Comparison of ENCODE assay signal across 20 cellular contexts in genomic region chr1:218634212-218634611, GRCh38.
A peak's percentile ranks its signal among the peaks of the same experiment; 100 is the strongest.
DNase-seq lines count a peak whose midpoint lies in the region; ATAC-seq, FAIRE-seq and TF ChIP-seq lines count a peak whose summit lies in the region.
"Had no signal": no experiment of that assay in that cellular context is flagged by ENCODE, and none has a peak within 500 bp of the region (broad histone marks: within the 10 kb centered on the region; RNA-seq: fewer than 3 reads in every experiment).

No MANE protein-coding gene starts in this region.

- peaks cover 8% of the 10 kb centered on the region for H3K4me1 Mint-ChIP-seq in Calu3 (ENCODE audit: low read depth, unreplicated experiment)
- H3K4me1 Mint-ChIP-seq: CD14-positive monocyte; CD4-positive, alpha-beta memory T cell had no signal

- H3K4me2 ChIP-seq in hepatocyte = no peak overlapping the region
- H3K4me2 ChIP-seq in trophoblast cell (ENCODE audit: low read length) = no peak overlapping the region
- H3K4me2 ChIP-seq: BLaER1 had no signal

- H2BK5ac ChIP-seq in trophoblast cell (ENCODE audit: low read depth, low read length, poor library complexity) = peak overlapping the region; percentile 4

- H3K4me3 ChIP-seq in bronchial epithelial cell (ENCODE audit: low read depth, low read length) (no peak overlapping the region), hepatocyte (no peak overlapping the region), trophoblast cell (ENCODE audit: low read depth, low read length) (no peak overlapping the region)
- H3K4me3 ChIP-seq: BLaER1, GM12878, GM23248, HAP-1 had no signal

- no peaks in the 10 kb centered on the region for H3K79me1 ChIP-seq in trophoblast cell (ENCODE audit: low read length)

- no peak overlapping the region for H3K14ac ChIP-seq in trophoblast cell (ENCODE audit: low read length)

- ATAC-seq in GM19452 (IDR thresholded peaks at IDR 0.05; ENCODE audit: unreplicated experiment) = no peak
- ATAC-seq: GM12878 had no signal

- 67% methylated on average over 4 of the region's 4 CpGs for WGBS in hepatocyte (ENCODE audit: low lambda C conversion rate, missing lambda C conversion rate)
- WGBS in trophoblast cell (ENCODE audit: extremely low coverage, insufficient coverage, insufficient read length) = no CpG with 5 or more reads among the region's 4 CpGs

- H3K4me1 ChIP-seq in hepatocyte (ENCODE audit: insufficient read depth) (no peaks in the 10 kb centered on the region), trophoblast cell (ENCODE audit: control insufficient read depth in 1 of 2, insufficient read depth in 2 of 2, low read length in 2 of 2) (peaks cover 4 to 7% of the 10 kb centered on the region in 2 experiments)
- H3K4me1 ChIP-seq: BLaER1, HAP-1 had no signal

- H3K9me3 Mint-ChIP-seq in Calu3 (ENCODE audit: low read depth, unreplicated experiment) = peaks cover 12% of the 10 kb centered on the region

- peak overlapping the region; percentile 25 for H2BK12ac ChIP-seq in trophoblast cell (ENCODE audit: low read length)

- H3K79me2 ChIP-seq in hepatocyte (no peaks in the 10 kb centered on the region), trophoblast cell (ENCODE audit: control insufficient read depth, insufficient read depth, low read length, poor library complexity) (no peaks in the 10 kb centered on the region)

- DNase-seq in bronchial epithelial cell (ENCODE audit: low read depth) (peak; percentile 66), epithelial cell of prostate (ENCODE audit: low read depth, low spot score) (no peak), hepatocyte (ENCODE audit: low spot score) (no peak), trophoblast cell (no peak), Calu3 (no peak), COLO668 (lab: John Stamatoyannopoulos, UW; ENCODE audit: unreplicated experiment) (no peak)
- DNase-seq in activated effector memory CD4-positive, alpha-beta T cell treated with anti-CD3 and anti-CD28 coated beads, Interleukin-2, amount 50 U/mL, for 16 hours = no peak
- DNase-seq: 8988T; CD4-positive, alpha-beta memory T cell; DMS 273 treated with DMSO at 0.1 percent for 48 hours; DMS53; DND-41; EL; GM23248 had no signal

- no TSS peak for BruUV-seq in Calu3 (replicated peaks; lab: Mats Ljungman, UMichigan)

- no peak overlapping the region for H2BK120ac ChIP-seq in trophoblast cell (ENCODE audit: insufficient read depth, low read length, poor library complexity)

- TF ChIP-seq CTCF in bronchial epithelial cell (IDR thresholded peaks at IDR 0.05; ENCODE audit: insufficient read depth, low read length, severe bottlenecking) (no peak), hepatocyte (IDR thresholded peaks at IDR 0.05; ENCODE audit: poor library complexity) (no peak), Calu3 (IDR thresholded peaks at IDR 0.05; ENCODE audit: unreplicated experiment) (no peak)

- intact Hi-C loops in Calu3 (cut with micrococcal nuclease; ENCODE audit: unreplicated experiment) = no loop called here

- H3K23ac ChIP-seq in trophoblast cell (ENCODE audit: low read length) = no peak overlapping the region

- no peak overlapping the region for H2AK5ac ChIP-seq in trophoblast cell (ENCODE audit: low read length)

- no peak overlapping the region for H4K12ac ChIP-seq in trophoblast cell (ENCODE audit: low read depth, low read length)

- H3K27ac Mint-ChIP-seq in Calu3 (ENCODE audit: unreplicated experiment) = no peak overlapping the region
- H3K27ac Mint-ChIP-seq: CD14-positive monocyte; CD4-positive, alpha-beta memory T cell had no signal

- H2AFZ ChIP-seq in hepatocyte (no peak overlapping the region), trophoblast cell (ENCODE audit: insufficient read depth, low read length, poor library complexity) (no peak overlapping the region)
- H2AFZ ChIP-seq: GM23248 had no signal

- CTCF ChIA-PET in Calu3 (lab: Charles Lee) = no interaction called here

- H4K20me1 ChIP-seq in hepatocyte (ENCODE audit: insufficient read depth, poor library complexity, severe bottlenecking) = no peaks in the 10 kb centered on the region
- H4K20me1 ChIP-seq: BLaER1 had no signal

- peak overlapping the region; percentile 16 for H4K8ac ChIP-seq in trophoblast cell (ENCODE audit: low read depth, low read length)

- no peak overlapping the region for H3K4ac ChIP-seq in trophoblast cell (ENCODE audit: low read depth, low read length)

- no peaks in the 10 kb centered on the region for H3K36me3 Mint-ChIP-seq in Calu3 (ENCODE audit: insufficient read depth, unreplicated experiment)
- H3K36me3 Mint-ChIP-seq: CD14-positive monocyte; CD4-positive, alpha-beta memory T cell had no signal

- H3K36me3 ChIP-seq in bronchial epithelial cell (ENCODE audit: control insufficient read depth, insufficient read depth, low read length) = no peaks in the 10 kb centered on the region
- no peaks in the 10 kb centered on the region for H3K36me3 ChIP-seq in hepatocyte (replicated peaks; ENCODE audit: insufficient read depth, low read depth)
- no peaks in the 10 kb centered on the region for H3K36me3 ChIP-seq in trophoblast cell (ENCODE audit: control insufficient read depth in 1 of 2, insufficient read depth in 2 of 2, low read length in 2 of 2)
- H3K36me3 ChIP-seq: BLaER1, HAP-1 had no signal

- FAIRE-seq in bronchial epithelial cell (lab: Jason Lieb, UNC) = no peak
- FAIRE-seq: GM12878 had no signal

- H3K27me3 ChIP-seq in bronchial epithelial cell (ENCODE audit: control insufficient read depth, insufficient read depth, low read length) (no peaks in the 10 kb centered on the region), hepatocyte (no peaks in the 10 kb centered on the region), trophoblast cell (ENCODE audit: insufficient read depth, low read length) (no peaks in the 10 kb centered on the region)
- H3K27me3 ChIP-seq: BLaER1 had no signal

- H3K27ac ChIP-seq in epithelial cell of prostate (peak overlapping the region; percentile 60), hepatocyte (peak overlapping the region; percentile 53), trophoblast cell (ENCODE audit: low read depth, low read length) (no peak overlapping the region)
- H3K27ac ChIP-seq: BLaER1, GM23248, HL-60 had no signal

- no peak overlapping the region for H3K18ac ChIP-seq in trophoblast cell (ENCODE audit: low read length)

- H3K27me3 Mint-ChIP-seq in Calu3 (ENCODE audit: unreplicated experiment) = no peaks in the 10 kb centered on the region
- H3K27me3 Mint-ChIP-seq: CD4-positive, alpha-beta memory T cell had no signal

- H3K4me3 Mint-ChIP-seq in Calu3 (ENCODE audit: low read depth, unreplicated experiment) = no peak overlapping the region
- H3K4me3 Mint-ChIP-seq: CD14-positive monocyte; CD4-positive, alpha-beta memory T cell had no signal

- no peak overlapping the region for H4K91ac ChIP-seq in trophoblast cell (ENCODE audit: low read depth, low read length)

- H3K9me3 ChIP-seq in hepatocyte (ENCODE audit: low read depth) (no peaks in the 10 kb centered on the region), trophoblast cell (ENCODE audit: insufficient read depth, low read depth, low read length) (no peaks in the 10 kb centered on the region)
- H3K9me3 ChIP-seq: HAP-1 had no signal

- H3K9ac ChIP-seq in trophoblast cell (ENCODE audit: low read length) = no peak overlapping the region
- H3K9ac ChIP-seq: BLaER1, GM23248 had no signal

- H3K9me2 ChIP-seq in hepatocyte (replicated peaks; ENCODE audit: insufficient read depth) = no peaks in the 10 kb centered on the region
